Comparison of ENCODE assay signal across 1 cellular context in the genomic region with DNA sequence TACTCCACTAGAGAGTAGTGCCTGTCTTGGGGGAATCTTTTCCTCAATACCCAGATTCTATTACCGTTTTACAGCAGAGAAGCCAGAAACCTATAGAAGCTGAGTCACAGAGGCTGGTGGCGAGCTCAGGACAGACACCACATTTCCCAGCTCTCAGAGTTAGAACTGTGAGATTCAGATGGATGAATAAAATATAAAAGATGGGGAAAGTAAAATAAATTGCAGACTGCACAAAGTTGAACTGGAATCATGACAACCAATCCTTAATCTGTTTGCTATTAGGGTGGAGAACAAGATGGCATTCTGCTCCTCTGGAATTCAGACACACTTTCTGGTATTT.
TF ChIP-seq lines count a peak whose summit lies in the region.

No MANE protein-coding gene starts in this region.

TF ChIP-seq in endothelial cell of umbilical vein, 7 proteins besides CTCF, POLR2A, EP300 and RAD21:
- TF ChIP-seq, protein P1, sequence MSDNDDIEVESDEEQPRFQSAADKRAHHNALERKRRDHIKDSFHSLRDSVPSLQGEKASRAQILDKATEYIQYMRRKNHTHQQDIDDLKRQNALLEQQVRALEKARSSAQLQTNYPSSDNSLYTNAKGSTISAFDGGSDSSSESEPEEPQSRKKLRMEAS (IDR thresholded peaks at IDR 0.05; ENCODE audit: insufficient read depth, insufficient read length): no peak
- TF ChIP-seq FOS (IDR thresholded peaks at IDR 0.05; ENCODE audit: borderline replicate concordance, insufficient read depth, low read length): no peak
- TF ChIP-seq EZH2 (IDR thresholded peaks at IDR 0.05; ENCODE audit: borderline replicate concordance, low read depth, low read length, severe bottlenecking): no peak
- TF ChIP-seq GATA2 (IDR thresholded peaks at IDR 0.05; ENCODE audit: insufficient read depth, insufficient read length, low read depth, low read length): no peak
- no peak for TF ChIP-seq POLR2AphosphoS5 (IDR thresholded peaks at IDR 0.05; ENCODE audit: insufficient read depth, low read depth, low read length)
- no peak for TF ChIP-seq JUN (IDR thresholded peaks at IDR 0.05; ENCODE audit: borderline replicate concordance, insufficient read depth, insufficient read length, low read depth)
- TF ChIP-seq MYC (IDR thresholded peaks at IDR 0.05; ENCODE audit: low read depth, low read length): no peak
TF ChIP-seq in endothelial cell of umbilical vein: peak in this region for 0.
